Comparison of ENCODE assay signal across 10 cellular contexts in genomic region chr9:16207161-16207560, GRCh38.
DNase-seq lines count a peak whose midpoint lies in the region; ATAC-seq, FAIRE-seq and TF ChIP-seq lines count a peak whose summit lies in the region.
"Had no signal": no experiment of that assay in that cellular context is flagged by ENCODE, and none has a peak within 500 bp of the region (broad histone marks: within the 10 kb centered on the region; RNA-seq: fewer than 3 reads in every experiment).

No MANE protein-coding gene starts in this region.

- peak; percentile 90 for ATAC-seq in GM12878
- ATAC-seq in HG03135 (IDR thresholded peaks at IDR 0.05; ENCODE audit: unreplicated experiment) = no peak
- no peak for ATAC-seq in GM21526 (IDR thresholded peaks at IDR 0.05; ENCODE audit: low FRiP score, unreplicated experiment)

- H2AFZ ChIP-seq in GM12878 (ENCODE audit: control insufficient read depth, low read depth, low read length) = peak overlapping the region; percentile 34
- peak overlapping the region; percentile 23 for H2AFZ ChIP-seq in neural progenitor cell (replicated peaks)

- SMC1A ChIA-PET in GM12878 (lab: Charles Lee; ENCODE audit: uncharacterized antibody, unreplicated experiment) = interaction anchor here (1.0 kb wide), 1 partner anchor 277 kb away, joined by 3 read pairs; no protein-coding TSS in a partner anchor

- H3K36me3 Mint-ChIP-seq in neural progenitor cell = peaks cover 2% of the 10 kb centered on the region

- 23% methylated on average over 9 of the region's 9 CpGs for WGBS in GM12878 (ENCODE audit: insufficient coverage, insufficient replicate concordance, low lambda C conversion rate, missing lambda C conversion rate)

- no peaks in the 10 kb centered on the region for H3F3A ChIP-seq in neural progenitor cell (ENCODE audit: low read depth)

- TF ChIP-seq CTCF in GM12878 (IDR thresholded peaks at IDR 0.05 in 2 of 3, conservative IDR thresholded peaks at IDR 0.05 in 1 of 3; ENCODE audit: control insufficient read depth in 2 of 3, extremely low read depth in 1 of 3, insufficient read depth in 1 of 3, low read depth in 3 of 3, low read length in 3 of 3) = no peak
- TF ChIP-seq CTCF in neural progenitor cell (IDR thresholded peaks at IDR 0.05) = no peak

- H3K79me2 ChIP-seq in GM12878 (ENCODE audit: control insufficient read depth, insufficient read depth, low read length) = no peaks in the 10 kb centered on the region
- no peaks in the 10 kb centered on the region for H3K79me2 ChIP-seq in neural progenitor cell (ENCODE audit: low read depth)

- H3K27me3 Mint-ChIP-seq in neural progenitor cell (ENCODE audit: insufficient read depth, low read depth) = peaks cover 7% of the 10 kb centered on the region

- H3K36me3 ChIP-seq in KOPT-K1 (ENCODE audit: insufficient read depth, low read length) (no peaks in the 10 kb centered on the region), GM12878 (ENCODE audit: control insufficient read depth in 2 of 2, insufficient read depth in 2 of 2, low read length in 1 of 2) (no peaks in the 10 kb centered on the region), neural progenitor cell (no peaks in the 10 kb centered on the region)
- H3K36me3 ChIP-seq: gastrocnemius medialis had no signal

- DNase-seq in ELF-1 (ENCODE audit: low read depth, low spot score) = peak; percentile 60
- no peak for DNase-seq in GM12878 (ENCODE audit: low read depth, low spot score)
- peak; percentile 31 for DNase-seq in neural progenitor cell (ENCODE audit: low spot score)
- DNase-seq in activated CD8-positive, alpha-beta memory T cell treated with anti-CD3 and anti-CD28 coated beads, Interleukin-2, amount 50 U/mL, for 4 hours = no peak
- DNase-seq in midbrain (lab: John Stamatoyannopoulos, UW) = no peak

- H3K4me3 ChIP-seq in GM12878 = no peak overlapping the region
- H3K4me3 ChIP-seq in neural progenitor cell = no peak overlapping the region

- H3K27ac Mint-ChIP-seq in neural progenitor cell = no peak overlapping the region

- TF ChIP-seq RAD21 in GM12878 (IDR thresholded peaks at IDR 0.05; ENCODE audit: insufficient read depth, low read depth, low read length) = no peak

- no peak overlapping the region for H3K9ac ChIP-seq in GM12878 (ENCODE audit: control insufficient read depth, insufficient read depth, low read length)
- H3K9ac ChIP-seq in neural progenitor cell = no peak overlapping the region

- H3K27ac ChIP-seq in KOPT-K1 (ENCODE audit: low read depth, low read length, poor library complexity, severe bottlenecking) = peak overlapping the region; percentile 46
- H3K27ac ChIP-seq in GM12878 (ENCODE audit: control insufficient read depth, insufficient read depth) = no peak overlapping the region
- no peak overlapping the region for H3K27ac ChIP-seq in neural progenitor cell
- H3K27ac ChIP-seq: gastrocnemius medialis had no signal

- RAD21 ChIA-PET in GM12878 (lab: Charles Lee; ENCODE audit: unreplicated experiment) = no interaction called here

- no peaks in the 10 kb centered on the region for H4K20me1 ChIP-seq in GM12878 (ENCODE audit: control insufficient read depth, insufficient read depth)
- H4K20me1 ChIP-seq in neural progenitor cell (ENCODE audit: low read depth) = no peaks in the 10 kb centered on the region

- in situ Hi-C loops in GM12878 (cut with MboI) = no loop called here

- BruUV-seq in GM12878 (replicated peaks; lab: Mats Ljungman, UMichigan) = no TSS peak

- H3K4me1 ChIP-seq in GM12878 (ENCODE audit: control insufficient read depth, insufficient read depth, low read length) (0 out of 2 replicates have a peak, but pooled peaks cover 2% of the 10 kb centered on the region), neural progenitor cell (peaks cover 3% of the 10 kb centered on the region)

- H3K4me1 Mint-ChIP-seq in neural progenitor cell = peaks cover 30% of the 10 kb centered on the region

- no peaks in the 10 kb centered on the region for H3K27me3 ChIP-seq in GM12878 (replicated peaks in 1 of 2; ENCODE audit: control insufficient read depth in 2 of 2, insufficient read depth in 2 of 2, low read length in 1 of 2)
- no peaks in the 10 kb centered on the region for H3K27me3 ChIP-seq in neural progenitor cell
- H3K27me3 ChIP-seq: gastrocnemius medialis had no signal

- H3K9me3 ChIP-seq in KOPT-K1 (ENCODE audit: insufficient read depth, low read length, poor library complexity, severe bottlenecking) (no peaks in the 10 kb centered on the region), GM12878 (replicated peaks; ENCODE audit: control insufficient read depth, insufficient read depth, low read length) (no peaks in the 10 kb centered on the region; the same call in 2 of the 3 replicates), neural progenitor cell (ENCODE audit: low read depth) (no peaks in the 10 kb centered on the region)
- H3K9me3 ChIP-seq: gastrocnemius medialis had no signal

- POLR2A ChIA-PET in GM12878 (lab: Charles Lee) = no interaction called here

- H3K4me3 Mint-ChIP-seq in neural progenitor cell = no peak overlapping the region

- H3K4me2 ChIP-seq in GM12878 (ENCODE audit: control insufficient read depth, insufficient read depth) (peak overlapping the region; percentile 17; the same call in 1 of the 2 replicates), neural progenitor cell (no peak overlapping the region)

- intact Hi-C loops in GM12878 (cut with micrococcal nuclease; ENCODE audit: unreplicated experiment) = no loop called here

- FAIRE-seq in GM12878 (lab: Jason Lieb, UNC) = no peak
- FAIRE-seq: GM12891 had no signal

- TF ChIP-seq POLR2A in GM12878 (IDR thresholded peaks at IDR 0.05; ENCODE audit: low read depth, low read length) = no peak

- TF ChIP-seq EP300 in GM12878 (IDR thresholded peaks at IDR 0.05; ENCODE audit: borderline replicate concordance in 1 of 2, control insufficient read depth in 1 of 2, low read depth in 2 of 2, low read length in 2 of 2) = no peak

- CTCF ChIA-PET in GM12878 (lab: Yijun Ruan, JAX) = no interaction called here

- H3K9me3 Mint-ChIP-seq in neural progenitor cell = peaks cover 8% of the 10 kb centered on the region

TF ChIP-seq in GM12878, 131 proteins besides CTCF, POLR2A, EP300 and RAD21:
- TF ChIP-seq LARP7 (IDR thresholded peaks at IDR 0.05) (no peak), SREBF1 (IDR thresholded peaks at IDR 0.05; ENCODE audit: low read length) (no peak), GABPA (IDR thresholded peaks at IDR 0.05; ENCODE audit: low read depth) (peak; percentile 25; the same call in 1 of the 2 replicates)

Comparison
In these comparisons a context has a peak if more than half of its experiments do, and no peak if none do; other contexts are left out.
1. DNase-seq: peak in ELF-1 (single experiment) and neural progenitor cell (single experiment); none in GM12878 (single experiment), activated CD8-positive, alpha-beta memory T cell treated with anti-CD3 and anti-CD28 coated beads, Interleukin-2, amount 50 U/mL, for 4 hours (single experiment) and midbrain (single experiment).